Comparison of ENCODE assay signal across 9 cellular contexts in the genomic region with DNA sequence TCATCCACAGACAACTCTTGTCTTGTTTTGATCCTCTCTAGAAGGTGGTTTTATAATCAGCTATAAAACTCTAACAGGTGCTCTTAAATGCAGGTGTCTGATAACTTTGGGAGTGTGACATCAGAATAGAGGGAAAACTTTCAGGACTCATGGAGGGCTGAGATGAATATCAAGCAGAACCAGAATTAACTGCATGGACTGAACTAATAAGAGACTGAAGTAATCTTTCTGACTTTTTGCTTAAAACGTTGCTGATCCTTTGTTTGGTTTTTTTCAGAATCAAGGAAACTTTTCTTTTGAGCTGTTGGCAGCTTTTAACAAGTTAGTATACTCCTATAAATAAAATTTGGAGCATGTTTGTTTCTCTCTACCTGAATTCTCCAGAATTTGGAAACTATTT.
"Had no signal": no experiment of that assay in that cellular context is flagged by ENCODE, and none has a peak within 500 bp of the region (broad histone marks: within the 10 kb centered on the region; RNA-seq: fewer than 3 reads in every experiment).

No MANE protein-coding gene starts in this region.

- H3K36me3 ChIP-seq: WERI-Rb-1 had no signal

- ATAC-seq: activated CD4-positive, alpha-beta T cell treated with anti-CD3 and anti-CD28 coated beads for 36 hours; activated CD4-positive, CD25-positive, alpha-beta regulatory T cell treated with anti-CD3 and anti-CD28 coated beads, Interleukin-2, amount 50 U/mL, for 24 hours; activated CD8-positive, alpha-beta memory T cell treated with anti-CD3 and anti-CD28 coated beads, Interleukin-2, amount 10 ng/mL, durations not matched to agents 7 days and 5 days; activated CD8-positive, alpha-beta T cell treated with anti-CD3 and anti-CD28 coated beads for 36 hours; activated CD8-positive, alpha-beta T cell treated with anti-CD3 and anti-CD28 coated beads, Interleukin-2, amount 10 ng/mL, durations not matched to agents 7 days and 5 days; T-helper 17 cell; WTC11 had no signal

- H3K27ac ChIP-seq: VCaP, WERI-Rb-1 had no signal
